8 cellular contexts compared by ENCODE assay signal in genomic region chr21:34351786-34352241, GRCh38. TPM values are rescaled to one million over a fixed set of nuclear protein-coding genes. Genes with fewer than 3 reads are reported as not detected.
DNase-seq lines count a peak whose midpoint lies in the region; ATAC-seq and TF ChIP-seq lines count a peak whose summit lies in the region.

No MANE protein-coding gene starts in this region.

- H3K4me1 ChIP-seq in Loucy (ENCODE audit: insufficient read depth, low read length, poor library complexity, severe bottlenecking), result no peaks in the 10 kb centered on the region
- H3K4me1 ChIP-seq in right lobe of liver, result no peaks in the 10 kb centered on the region
- peaks cover 9 to 13% of the 10 kb centered on the region in 2 donors for H3K4me1 ChIP-seq in thoracic aorta (ENCODE audit: control insufficient read depth in 1 of 2, low read depth in 2 of 2)

- intact Hi-C loops in right lobe of liver (cut with DNase I), result no loop called here

- H3K36me3 ChIP-seq in Loucy (ENCODE audit: insufficient read depth, low read length), result no peaks in the 10 kb centered on the region
- no peaks in the 10 kb centered on the region for H3K36me3 ChIP-seq in right lobe of liver
- no peaks in the 10 kb centered on the region for H3K36me3 ChIP-seq in thoracic aorta

- H3K4me2 ChIP-seq in Loucy (ENCODE audit: low read depth, low read length, poor library complexity, severe bottlenecking), result no peak overlapping the region

- H4K20me1 ChIP-seq in Loucy (ENCODE audit: insufficient read depth, low read length, poor library complexity, severe bottlenecking), result no peaks in the 10 kb centered on the region

- ATAC-seq in GM19468 (IDR thresholded peaks at IDR 0.05; ENCODE audit: extremely low read depth, unreplicated experiment) (peak; percentile 58), right lobe of liver (peak; percentile 98 to 99 (median 98)), thoracic aorta (ENCODE audit: insufficient number of reproducible peaks, low FRiP score, low read depth) (no peak)

- H3K4me3 ChIP-seq in Loucy (ENCODE audit: low read length, poor library complexity, severe bottlenecking), result no peak overlapping the region
- no peak overlapping the region for H3K4me3 ChIP-seq in choroid plexus epithelial cell (ENCODE audit: low read depth, low read length)
- no peak overlapping the region for H3K4me3 ChIP-seq in right lobe of liver
- H3K4me3 ChIP-seq in thoracic aorta, result no peak overlapping the region

- H3K9ac ChIP-seq in Loucy (ENCODE audit: low read depth, low read length, poor library complexity, severe bottlenecking), result no peak overlapping the region

- 21% methylated on average over 6 of the region's 6 CpGs for WGBS in right lobe of liver (ENCODE audit: insufficient coverage, low coverage, low lambda C conversion rate, missing lambda C conversion rate)

- DNase-seq in DMS53 treated with DMSO at 0.1 percent for 48 hours (lab: John Stamatoyannopoulos, UW; ENCODE audit: unreplicated experiment) (peak; percentile 27), RPMI7951 (ENCODE audit: low read depth) (peak; percentile 15), choroid plexus epithelial cell (ENCODE audit: low read depth) (peak; percentile 54), right lobe of liver (peak; percentile 57 to 75 (median 70)), thoracic aorta (ENCODE audit: low spot score) (no peak), DMS153 treated with DMSO at 0.1 percent for 48 hours (lab: John Stamatoyannopoulos, UW; ENCODE audit: unreplicated experiment) (no peak)

- peak overlapping the region in 1 of 3 donors; percentile 56 for H3K27ac ChIP-seq in right lobe of liver
- no peak overlapping the region for H3K27ac ChIP-seq in thoracic aorta

- H3K9me3 ChIP-seq in Loucy (ENCODE audit: insufficient read depth, low read depth, low read length) (no peaks in the 10 kb centered on the region), right lobe of liver (no peaks in the 10 kb centered on the region), thoracic aorta (no peaks in the 10 kb centered on the region)

- no peaks in the 10 kb centered on the region for H3F3A ChIP-seq in Loucy (ENCODE audit: low read depth)

- TF ChIP-seq POLR2A in right lobe of liver (IDR thresholded peaks at IDR 0.05), result no peak

- no peaks in the 10 kb centered on the region for H3K9me2 ChIP-seq in Loucy (replicated peaks; ENCODE audit: low read depth, low read length)

- H3K79me2 ChIP-seq in Loucy (ENCODE audit: insufficient read depth, low read length), result no peaks in the 10 kb centered on the region

- no peak overlapping the region for H2AFZ ChIP-seq in Loucy (ENCODE audit: low read length)

- TF ChIP-seq CTCF in Loucy (conservative IDR thresholded peaks at IDR 0.05; ENCODE audit: low read length) (peak; percentile 78), choroid plexus epithelial cell (conservative IDR thresholded peaks at IDR 0.05; ENCODE audit: low read depth, low read length) (peak; percentile 86), right lobe of liver (IDR thresholded peaks at IDR 0.05) (peak; percentile 68 to 89 (median 78)), thoracic aorta (IDR thresholded peaks at IDR 0.05) (peak; percentile 77)

- H3K27me3 ChIP-seq in Loucy (ENCODE audit: insufficient read depth, low read length, poor library complexity, severe bottlenecking), result no peaks in the 10 kb centered on the region
- H3K27me3 ChIP-seq in right lobe of liver, result no peaks in the 10 kb centered on the region
- no peaks in the 10 kb centered on the region for H3K27me3 ChIP-seq in thoracic aorta (replicated peaks; ENCODE audit: insufficient read depth)

RNA-seq across cellular contexts. Expression of gene KCNE2, which starts 12.0 kb away (rescaled TPM):
- total RNA-seq in RPMI7951 (2014; rRNA removed; shearing (Covaris generic)), result not detected in 2 replicates
- total RNA-seq in right lobe of liver, result not detected
- not detected for total RNA-seq in thoracic aorta

RNA-seq across cellular contexts. Expression of gene SMIM11, which starts 23.5 kb away (rescaled TPM):
- total RNA-seq in RPMI7951 (2014; rRNA removed; shearing (Covaris generic)), result 1.4 and 21.3 TPM in 2 replicates
- total RNA-seq in right lobe of liver, result 10 to 100 TPM in 2 of 6 experiments, 1 to 10 TPM in 3, under 1 TPM in 1; 0.51 to 12.3 (median 4.6) TPM
- 1 to 10 TPM in 1 of 2 donors, under 1 TPM in 1; 0.41 to 6.7 TPM for total RNA-seq in thoracic aorta

Comparison
In these comparisons a context has a peak if more than half of its experiments do, and no peak if none do; other contexts are left out.
1. DNase-seq: peak in DMS53 treated with DMSO at 0.1 percent for 48 hours (single experiment), RPMI7951 (single experiment), choroid plexus epithelial cell (single experiment) and right lobe of liver (3 of 3); none in thoracic aorta (single experiment) and DMS153 treated with DMSO at 0.1 percent for 48 hours (single experiment).
2. Peak in every context shown above with its lines, with median percentiles within 50 percentile points of each other: CTCF ChIP-seq.